ENCODE assay signal across 20 cellular contexts in genomic region chr10:95873139-95873538, GRCh38. TPM values are rescaled to one million over a fixed set of nuclear protein-coding genes. Genes with fewer than 3 reads are reported as not detected.
"Had no signal": no experiment of that assay in that cellular context is flagged by ENCODE, and none has a peak within 500 bp of the region (broad histone marks: within the 10 kb centered on the region; RNA-seq: fewer than 3 reads in every experiment).

No MANE protein-coding gene starts in this region.

- H3K27ac ChIP-seq: coronary artery, epithelial cell of prostate, esophagus squamous epithelium, gastroesophageal sphincter, left ventricle myocardium inferior, lower lobe of right lung, spleen had no signal

- H3K9me3 ChIP-seq: esophagus squamous epithelium, gastroesophageal sphincter, left ventricle myocardium inferior, lower lobe of right lung had no signal

- H3K4me1 Mint-ChIP-seq: immature natural killer cell had no signal

- H3K9me3 Mint-ChIP-seq: immature natural killer cell had no signal

- H3K4me3 Mint-ChIP-seq: immature natural killer cell; naive thymus-derived CD8-positive, alpha-beta T cell had no signal

- H3K27me3 ChIP-seq: esophagus squamous epithelium, gastroesophageal sphincter, spleen had no signal

- H3K4me1 ChIP-seq: esophagus squamous epithelium, gastroesophageal sphincter, left ventricle myocardium inferior, lower lobe of right lung, spleen had no signal

- FAIRE-seq: keratinocyte had no signal

- H3K4me3 ChIP-seq: coronary artery, esophagus squamous epithelium, gastroesophageal sphincter, left ventricle myocardium inferior, lower lobe of right lung, spleen had no signal

- ATAC-seq: gastroesophageal sphincter; lower lobe of right lung; naive thymus-derived CD8-positive, alpha-beta T cell; sciatic nerve had no signal

- H3K27ac Mint-ChIP-seq: immature natural killer cell; naive thymus-derived CD8-positive, alpha-beta T cell had no signal

- DNase-seq: effector CD4-positive, alpha-beta T cell; esophagus squamous epithelium; foreskin fibroblast; glutamatergic neuron; immature natural killer cell; left ventricle myocardium inferior; lower lobe of right lung; mesendoderm; naive thymus-derived CD8-positive, alpha-beta T cell; spleen; stimulated activated CD4-positive, alpha-beta T cell treated with anti-CD3 and anti-CD28 coated beads, Interleukin-15, amount 100 ng/mL, for 24 hours; stimulated activated CD4-positive, alpha-beta T cell treated with anti-CD3 and anti-CD28 coated beads, Interleukin-1b, Interleukin-23, amount 100 ng/mL, for 48 hours; stimulated activated CD4-positive, alpha-beta T cell treated with anti-CD3 and anti-CD28 coated beads, Interleukin-4, amount 100 ng/mL, for 24 hours; stimulated activated naive CD4-positive, alpha-beta T cell treated with Interleukin-2 at 50 U/mL for 16 hours; trophoblast cell had no signal

RNA-seq across cellular contexts. Expression of gene CC2D2B, which starts 34.6 kb away (rescaled TPM):
- total RNA-seq: naive thymus-derived CD8-positive, alpha-beta T cell had no signal
